ENCODE assay signal across 16 cellular contexts in genomic region chr4:159445671-159446070, GRCh38.
DNase-seq lines count a peak whose midpoint lies in the region; ATAC-seq and TF ChIP-seq lines count a peak whose summit lies in the region.
"Had no signal": no experiment of that assay in that cellular context is flagged by ENCODE, and none has a peak within 500 bp of the region (broad histone marks: within the 10 kb centered on the region; RNA-seq: fewer than 3 reads in every experiment).

No MANE protein-coding gene starts in this region.

- H3K4me1 ChIP-seq in OCI-LY3 (ENCODE audit: low read length) (peaks cover 10% of the 10 kb centered on the region), cardiac muscle cell (ENCODE audit: low read depth) (peaks cover 9% of the 10 kb centered on the region), right cardiac atrium (ENCODE audit: control insufficient read depth, insufficient read depth, low read length) (no peaks in the 10 kb centered on the region)
- H3K4me1 ChIP-seq: A549 had no signal

- H3K9me3 ChIP-seq in OCI-LY3 (ENCODE audit: insufficient read depth, low read length) = no peaks in the 10 kb centered on the region
- H3K9me3 ChIP-seq in cardiac muscle cell (ENCODE audit: low read depth) = no peaks in the 10 kb centered on the region
- no peaks in the 10 kb centered on the region for H3K9me3 ChIP-seq in right cardiac atrium (ENCODE audit: control insufficient read depth, low read length)
- H3K9me3 ChIP-seq: A549; BLaER1 treated with 17β-estradiol and CSF1 and Interleukin-3, amounts not matched to agents 10 nM and 100 nM had no signal

- no peaks in the 10 kb centered on the region for H3K4me1 Mint-ChIP-seq in stimulated activated effector memory CD8-positive, alpha-beta T cell treated with anti-CD3 and anti-CD28 coated beads, Interleukin-12 subunit alpha, Interleukin-12 subunit beta, amount 100 ng/mL, for 72 hours

- H3K36me3 Mint-ChIP-seq in stimulated activated effector memory CD8-positive, alpha-beta T cell treated with anti-CD3 and anti-CD28 coated beads, Interleukin-12 subunit alpha, Interleukin-12 subunit beta, amount 100 ng/mL, for 72 hours = no peaks in the 10 kb centered on the region

- DNase-seq in EH (ENCODE audit: low read depth) = peak; percentile 10
- peak in 1 of 2 donors; percentile 13 for DNase-seq in cardiac muscle cell (ENCODE audit: low read depth in 1 of 2, low spot score in 1 of 2)
- DNase-seq in right cardiac atrium = no peak
- no peak for DNase-seq in putamen (ENCODE audit: low spot score)
- no peak for DNase-seq in NCI-H345 (lab: John Stamatoyannopoulos, UW)
- DNase-seq in stimulated activated effector memory CD8-positive, alpha-beta T cell treated with anti-CD3 and anti-CD28 coated beads, Interleukin-12 subunit alpha, Interleukin-12 subunit beta, amount 100 ng/mL, for 72 hours (ENCODE audit: low spot score in 2 of 2) = no peak
- DNase-seq: CD4-positive, alpha-beta T cell; Karpas-422; NCI-H1092 treated with DMSO at 0.1 percent for 48 hours; NCI-H187 treated with DMSO at 0.1 percent for 48 hours; NCI-H2107; NCI-H82 had no signal

- no peaks in the 10 kb centered on the region for H3K27me3 ChIP-seq in OCI-LY3 (ENCODE audit: low read depth, low read length)
- H3K27me3 ChIP-seq in cardiac muscle cell = no peaks in the 10 kb centered on the region
- H3K27me3 ChIP-seq in right cardiac atrium (ENCODE audit: control insufficient read depth, insufficient read depth) = no peaks in the 10 kb centered on the region
- H3K27me3 ChIP-seq: BLaER1 treated with 17β-estradiol and CSF1 and Interleukin-3, amounts not matched to agents 10 nM and 100 nM had no signal

- no peaks in the 10 kb centered on the region for H3K9me3 Mint-ChIP-seq in stimulated activated effector memory CD8-positive, alpha-beta T cell treated with anti-CD3 and anti-CD28 coated beads, Interleukin-12 subunit alpha, Interleukin-12 subunit beta, amount 100 ng/mL, for 72 hours
- H3K9me3 Mint-ChIP-seq: CD4-positive, alpha-beta T cell had no signal

- H3K79me2 ChIP-seq in OCI-LY3 (ENCODE audit: low read length) = no peaks in the 10 kb centered on the region

- no peaks in the 10 kb centered on the region for H4K20me1 ChIP-seq in OCI-LY3 (ENCODE audit: insufficient read depth, low read length)
- H4K20me1 ChIP-seq: BLaER1 treated with 17β-estradiol and CSF1 and Interleukin-3, amounts not matched to agents 10 nM and 100 nM had no signal

- ATAC-seq in right cardiac atrium = peak; percentile 75 to 83
- no peak for ATAC-seq in stimulated activated effector memory CD8-positive, alpha-beta T cell treated with anti-CD3 and anti-CD28 coated beads, Interleukin-12 subunit alpha, Interleukin-12 subunit beta, amount 100 ng/mL, for 72 hours

- peak overlapping the region; percentile 76 for H3K4me2 ChIP-seq in OCI-LY3 (ENCODE audit: low read length)
- H3K4me2 ChIP-seq: A549; BLaER1 treated with 17β-estradiol and CSF1 and Interleukin-3, amounts not matched to agents 10 nM and 100 nM had no signal

- H3K4me3 ChIP-seq in OCI-LY3 (ENCODE audit: low read length) (peak overlapping the region; percentile 63), cardiac muscle cell (no peak overlapping the region), right cardiac atrium (ENCODE audit: low read length) (no peak overlapping the region)
- H3K4me3 ChIP-seq: A549; BLaER1 treated with 17β-estradiol and CSF1 and Interleukin-3, amounts not matched to agents 10 nM and 100 nM had no signal

- H3K27ac ChIP-seq in OCI-LY3 (ENCODE audit: low read length) (no peak overlapping the region), cardiac muscle cell (peak overlapping the region; percentile 76), right cardiac atrium (ENCODE audit: low read length) (no peak overlapping the region)
- H3K27ac ChIP-seq: A549; BLaER1 treated with 17β-estradiol and CSF1 and Interleukin-3, amounts not matched to agents 10 nM and 100 nM; RWPE1 had no signal

- no peak overlapping the region for H3K27ac Mint-ChIP-seq in stimulated activated effector memory CD8-positive, alpha-beta T cell treated with anti-CD3 and anti-CD28 coated beads, Interleukin-12 subunit alpha, Interleukin-12 subunit beta, amount 100 ng/mL, for 72 hours
- H3K27ac Mint-ChIP-seq: CD4-positive, alpha-beta T cell had no signal

- no peaks in the 10 kb centered on the region for H3K36me3 ChIP-seq in OCI-LY3 (replicated peaks; ENCODE audit: low read depth, low read length)
- H3K36me3 ChIP-seq in cardiac muscle cell = no peaks in the 10 kb centered on the region
- H3K36me3 ChIP-seq: BLaER1 treated with 17β-estradiol and CSF1 and Interleukin-3, amounts not matched to agents 10 nM and 100 nM had no signal

- intact Hi-C loops in right cardiac atrium (cut with DNase I) = loop anchor here in 3 of 4 donors (10.0 kb wide), 6 partner anchors 71 to 721 kb away; partner anchors contain the start of gene PPID (in 1 of the 3)

- H2AFZ ChIP-seq in OCI-LY3 (ENCODE audit: low read depth, low read length) = peak overlapping the region; percentile 55

- no peak for TF ChIP-seq CTCF in OCI-LY3 (IDR thresholded peaks at IDR 0.05; ENCODE audit: low read depth, low read length)
- TF ChIP-seq CTCF in cardiac muscle cell (IDR thresholded peaks at IDR 0.05; ENCODE audit: low read depth, low read length) = no peak

- peak overlapping the region; percentile 10; the same call in 1 of the 2 replicates for H3K9ac ChIP-seq in OCI-LY3 (ENCODE audit: low read length)
- H3K9ac ChIP-seq: BLaER1 treated with 17β-estradiol and CSF1 and Interleukin-3, amounts not matched to agents 10 nM and 100 nM had no signal

- H3K4me3 Mint-ChIP-seq in stimulated activated effector memory CD8-positive, alpha-beta T cell treated with anti-CD3 and anti-CD28 coated beads, Interleukin-12 subunit alpha, Interleukin-12 subunit beta, amount 100 ng/mL, for 72 hours = no peak overlapping the region
- H3K4me3 Mint-ChIP-seq: CD4-positive, alpha-beta T cell had no signal

- 27% methylated on average over 2 of the region's 2 CpGs for WGBS in right cardiac atrium
